ENCODE assay signal across 8 cellular contexts in genomic region chr11:120337133-120337895, GRCh38. TPM values are rescaled to one million over a fixed set of nuclear protein-coding genes. Genes with fewer than 3 reads are reported as not detected.
DNase-seq lines count a peak whose midpoint lies in the region; ATAC-seq, FAIRE-seq and TF ChIP-seq lines count a peak whose summit lies in the region.

No MANE protein-coding gene starts in this region.

- TF ChIP-seq CTCF in PC-3 (conservative IDR thresholded peaks at IDR 0.05; ENCODE audit: low read depth, low read length) (no peak), brain (conservative IDR thresholded peaks at IDR 0.05) (no peak), kidney (IDR thresholded peaks at IDR 0.05; ENCODE audit: borderline replicate concordance, extremely low read depth, insufficient read depth) (no peak)

- peak overlapping the region; percentile 75 for H3K9ac ChIP-seq in PC-3 (ENCODE audit: low read length)
- peak overlapping the region; percentile 95 to 97 for H3K9ac ChIP-seq in kidney (ENCODE audit: low read length in 2 of 2)

- peaks cover 66% of the 10 kb centered on the region for H3K4me1 Mint-ChIP-seq in brain
- peaks cover 36% of the 10 kb centered on the region for H3K4me1 Mint-ChIP-seq in stimulated activated effector memory CD8-positive, alpha-beta T cell treated with anti-CD3 and anti-CD28 coated beads, Interleukin-12 subunit alpha, Interleukin-12 subunit beta, amount 100 ng/mL, for 72 hours

- POLR2A ChIA-PET in PC-3 (lab: Charles Lee; ENCODE audit: unreplicated experiment): interaction anchor here (0.6 kb wide), 1 partner anchor 33 kb away, joined by 3 read pairs; no protein-coding TSS in a partner anchor

- ATAC-seq in PC-3 (peak; percentile 1), HG02885 (IDR thresholded peaks at IDR 0.05; ENCODE audit: poor library complexity, unreplicated experiment) (no peak)
- ATAC-seq in stimulated activated effector memory CD8-positive, alpha-beta T cell treated with anti-CD3 and anti-CD28 coated beads, Interleukin-12 subunit alpha, Interleukin-12 subunit beta, amount 100 ng/mL, for 72 hours: no peak

- H4K20me1 ChIP-seq in PC-3 (ENCODE audit: low read length): peaks cover 45% of the 10 kb centered on the region

- H3K9me3 Mint-ChIP-seq in brain: no peaks in the 10 kb centered on the region
- peaks cover 2% of the 10 kb centered on the region for H3K9me3 Mint-ChIP-seq in stimulated activated effector memory CD8-positive, alpha-beta T cell treated with anti-CD3 and anti-CD28 coated beads, Interleukin-12 subunit alpha, Interleukin-12 subunit beta, amount 100 ng/mL, for 72 hours

- DNase-seq in NCI-H748 (lab: John Stamatoyannopoulos, UW; ENCODE audit: unreplicated experiment) (peak; percentile 26), NCI-H748 treated with DMSO at 0.1 percent for 48 hours (lab: John Stamatoyannopoulos, UW) (no peak), PC-3 (peak; percentile 41), kidney (peak; percentile 70), NCI-H1930 (lab: John Stamatoyannopoulos, UW) (no peak)
- DNase-seq in stimulated activated effector memory CD8-positive, alpha-beta T cell treated with anti-CD3 and anti-CD28 coated beads, Interleukin-12 subunit alpha, Interleukin-12 subunit beta, amount 100 ng/mL, for 72 hours (ENCODE audit: low spot score in 2 of 2): peak in 1 of 2 donors; percentile 5

- peaks cover 59% of the 10 kb centered on the region for H3K79me2 ChIP-seq in PC-3 (ENCODE audit: low read length)

- CTCF ChIA-PET in PC-3 (lab: Charles Lee): interaction anchor here (1.4 kb wide), 1 partner anchor 63 kb away, joined by 3 read pairs; no protein-coding TSS in a partner anchor

- peaks cover 16% of the 10 kb centered on the region for H3K27me3 Mint-ChIP-seq in brain

- H3K27ac Mint-ChIP-seq in brain: peak overlapping the region; percentile 32 to 99 (median 98)
- peak overlapping the region; percentile 90 for H3K27ac Mint-ChIP-seq in stimulated activated effector memory CD8-positive, alpha-beta T cell treated with anti-CD3 and anti-CD28 coated beads, Interleukin-12 subunit alpha, Interleukin-12 subunit beta, amount 100 ng/mL, for 72 hours

- H3K36me3 Mint-ChIP-seq in brain: no peaks in the 10 kb centered on the region
- H3K36me3 Mint-ChIP-seq in stimulated activated effector memory CD8-positive, alpha-beta T cell treated with anti-CD3 and anti-CD28 coated beads, Interleukin-12 subunit alpha, Interleukin-12 subunit beta, amount 100 ng/mL, for 72 hours: peaks cover 9% of the 10 kb centered on the region

- peak overlapping the region; percentile 87 for H3K4me2 ChIP-seq in PC-3 (ENCODE audit: low read length)

- peak overlapping the region; percentile 95 to 100 (median 97) for H3K4me3 Mint-ChIP-seq in brain
- peak overlapping the region; percentile 89 for H3K4me3 Mint-ChIP-seq in stimulated activated effector memory CD8-positive, alpha-beta T cell treated with anti-CD3 and anti-CD28 coated beads, Interleukin-12 subunit alpha, Interleukin-12 subunit beta, amount 100 ng/mL, for 72 hours

- H3K4me3 ChIP-seq in PC-3 (ENCODE audit: low read length) (peak overlapping the region; percentile 85), kidney (ENCODE audit: low read length in 2 of 2) (peak overlapping the region; percentile 88 to 96)

- peak overlapping the region; percentile 58 for H2AFZ ChIP-seq in PC-3 (ENCODE audit: low read length)

- peak overlapping the region; percentile 35; the same call in 1 of the 2 replicates for H3K27ac ChIP-seq in PC-3 (ENCODE audit: low read length)
- peak overlapping the region; percentile 94 to 98 for H3K27ac ChIP-seq in kidney (ENCODE audit: low read depth in 2 of 2, low read length in 2 of 2)

- peaks cover 51% of the 10 kb centered on the region for H3K4me1 ChIP-seq in PC-3 (ENCODE audit: insufficient read depth, low read length)
- H3K4me1 ChIP-seq in kidney (ENCODE audit: control insufficient read depth in 1 of 2, insufficient read depth in 1 of 2, low read depth in 1 of 2, low read length in 2 of 2): peaks cover 4 to 15% of the 10 kb centered on the region in 2 donors

- intact Hi-C loops in PC-3 (cut with micrococcal nuclease): loop anchor here (5.0 kb wide), 2 partner anchors 45 to 145 kb away; no protein-coding TSS in a partner anchor
- intact Hi-C loops in kidney (cut with DNase I): no loop called here

- H3K9me3 ChIP-seq in PC-3 (ENCODE audit: low read length) (no peaks in the 10 kb centered on the region), kidney (ENCODE audit: control insufficient read depth in 1 of 2, low read length in 2 of 2) (no peaks in the 10 kb centered on the region)

- peaks cover 3% of the 10 kb centered on the region for H3F3A ChIP-seq in PC-3 (ENCODE audit: low read length, unreplicated experiment)

- H3K9me2 ChIP-seq in PC-3 (replicated peaks; ENCODE audit: low read length): no peaks in the 10 kb centered on the region

- peak; percentile 52 for FAIRE-seq in kidney (lab: Jason Lieb, UNC)

- BruUV-seq in PC-3 (replicated peaks; lab: Mats Ljungman, UMichigan): TSS peak; percentile 31

- H3K36me3 ChIP-seq in PC-3 (ENCODE audit: low read depth, low read length) (no peaks in the 10 kb centered on the region), kidney (ENCODE audit: control insufficient read depth in 1 of 2, insufficient read depth in 2 of 2, low read length in 2 of 2) (no peaks in the 10 kb centered on the region)

- H3K27me3 ChIP-seq in PC-3 (ENCODE audit: low read length): no peaks in the 10 kb centered on the region

RNA-seq across cellular contexts. Expression of gene ARHGEF12, which starts 1.1 kb away (rescaled TPM):
- 41.0 and 54.4 TPM in 2 replicates for total RNA-seq in PC-3 (2014; rRNA removed)
- 26.1 TPM for polyA plus RNA-seq in brain (ENCODE audit: insufficient read depth, low read depth, low replicate concordance)
- total RNA-seq in kidney: 161 TPM
- 21.1 TPM for polyA plus RNA-seq in kidney (ENCODE audit: insufficient read depth, low read depth, low replicate concordance)

RNA-seq across cellular contexts. Expression of gene TLCD5, which starts 12.2 kb away (rescaled TPM):
- total RNA-seq in PC-3 (2014; rRNA removed) (4.2 and 6.2 TPM in 2 replicates), kidney (6.0 TPM)
- polyA plus RNA-seq in brain (ENCODE audit: insufficient read depth, low read depth, low replicate concordance) (8.6 TPM), kidney (ENCODE audit: insufficient read depth, low read depth, low replicate concordance) (4.9 TPM)

Comparison
In these comparisons a context has a peak if more than half of its experiments do, and no peak if none do; other contexts are left out.
1. DNase-seq: peak in NCI-H748 (single experiment), PC-3 (single experiment) and kidney (single experiment); none in NCI-H748 treated with DMSO at 0.1 percent for 48 hours (single experiment) and NCI-H1930 (0 of 2).